ENCODE assay signal across 1 cellular context in the genomic region with DNA sequence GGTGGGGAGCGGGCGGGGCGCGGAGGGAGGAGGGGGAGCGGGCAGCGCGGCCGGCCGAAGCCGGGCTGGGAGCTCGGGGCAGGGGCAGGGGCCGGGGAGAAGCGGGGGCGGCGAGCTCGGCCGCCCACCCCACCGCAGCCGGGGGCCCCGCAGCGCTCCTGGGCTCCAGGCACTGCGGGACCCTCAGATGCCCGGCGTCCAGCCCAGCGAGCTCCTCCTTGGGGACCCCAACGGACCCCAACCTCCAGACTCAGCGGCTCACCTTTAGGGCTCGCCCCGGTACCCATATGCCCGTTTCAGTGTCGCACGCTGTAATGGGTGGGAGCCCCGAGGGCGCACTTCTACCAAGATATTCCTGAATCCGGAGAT.
TF ChIP-seq lines count a peak whose summit lies in the region.

No MANE protein-coding gene starts in this region.

TF ChIP-seq in neural cell, 6 proteins besides CTCF, POLR2A, EP300 and RAD21 (continued from another document):
- TF ChIP-seq, protein P1, sequence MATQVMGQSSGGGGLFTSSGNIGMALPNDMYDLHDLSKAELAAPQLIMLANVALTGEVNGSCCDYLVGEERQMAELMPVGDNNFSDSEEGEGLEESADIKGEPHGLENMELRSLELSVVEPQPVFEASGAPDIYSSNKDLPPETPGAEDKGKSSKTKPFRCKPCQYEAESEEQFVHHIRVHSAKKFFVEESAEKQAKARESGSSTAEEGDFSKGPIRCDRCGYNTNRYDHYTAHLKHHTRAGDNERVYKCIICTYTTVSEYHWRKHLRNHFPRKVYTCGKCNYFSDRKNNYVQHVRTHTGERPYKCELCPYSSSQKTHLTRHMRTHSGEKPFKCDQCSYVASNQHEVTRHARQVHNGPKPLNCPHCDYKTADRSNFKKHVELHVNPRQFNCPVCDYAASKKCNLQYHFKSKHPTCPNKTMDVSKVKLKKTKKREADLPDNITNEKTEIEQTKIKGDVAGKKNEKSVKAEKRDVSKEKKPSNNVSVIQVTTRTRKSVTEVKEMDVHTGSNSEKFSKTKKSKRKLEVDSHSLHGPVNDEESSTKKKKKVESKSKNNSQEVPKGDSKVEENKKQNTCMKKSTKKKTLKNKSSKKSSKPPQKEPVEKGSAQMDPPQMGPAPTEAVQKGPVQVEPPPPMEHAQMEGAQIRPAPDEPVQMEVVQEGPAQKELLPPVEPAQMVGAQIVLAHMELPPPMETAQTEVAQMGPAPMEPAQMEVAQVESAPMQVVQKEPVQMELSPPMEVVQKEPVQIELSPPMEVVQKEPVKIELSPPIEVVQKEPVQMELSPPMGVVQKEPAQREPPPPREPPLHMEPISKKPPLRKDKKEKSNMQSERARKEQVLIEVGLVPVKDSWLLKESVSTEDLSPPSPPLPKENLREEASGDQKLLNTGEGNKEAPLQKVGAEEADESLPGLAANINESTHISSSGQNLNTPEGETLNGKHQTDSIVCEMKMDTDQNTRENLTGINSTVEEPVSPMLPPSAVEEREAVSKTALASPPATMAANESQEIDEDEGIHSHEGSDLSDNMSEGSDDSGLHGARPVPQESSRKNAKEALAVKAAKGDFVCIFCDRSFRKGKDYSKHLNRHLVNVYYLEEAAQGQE (IDR thresholded peaks at IDR 0.05; ENCODE audit: borderline replicate concordance), result no peak
